8 cellular contexts compared by ENCODE assay signal in the genomic region with DNA sequence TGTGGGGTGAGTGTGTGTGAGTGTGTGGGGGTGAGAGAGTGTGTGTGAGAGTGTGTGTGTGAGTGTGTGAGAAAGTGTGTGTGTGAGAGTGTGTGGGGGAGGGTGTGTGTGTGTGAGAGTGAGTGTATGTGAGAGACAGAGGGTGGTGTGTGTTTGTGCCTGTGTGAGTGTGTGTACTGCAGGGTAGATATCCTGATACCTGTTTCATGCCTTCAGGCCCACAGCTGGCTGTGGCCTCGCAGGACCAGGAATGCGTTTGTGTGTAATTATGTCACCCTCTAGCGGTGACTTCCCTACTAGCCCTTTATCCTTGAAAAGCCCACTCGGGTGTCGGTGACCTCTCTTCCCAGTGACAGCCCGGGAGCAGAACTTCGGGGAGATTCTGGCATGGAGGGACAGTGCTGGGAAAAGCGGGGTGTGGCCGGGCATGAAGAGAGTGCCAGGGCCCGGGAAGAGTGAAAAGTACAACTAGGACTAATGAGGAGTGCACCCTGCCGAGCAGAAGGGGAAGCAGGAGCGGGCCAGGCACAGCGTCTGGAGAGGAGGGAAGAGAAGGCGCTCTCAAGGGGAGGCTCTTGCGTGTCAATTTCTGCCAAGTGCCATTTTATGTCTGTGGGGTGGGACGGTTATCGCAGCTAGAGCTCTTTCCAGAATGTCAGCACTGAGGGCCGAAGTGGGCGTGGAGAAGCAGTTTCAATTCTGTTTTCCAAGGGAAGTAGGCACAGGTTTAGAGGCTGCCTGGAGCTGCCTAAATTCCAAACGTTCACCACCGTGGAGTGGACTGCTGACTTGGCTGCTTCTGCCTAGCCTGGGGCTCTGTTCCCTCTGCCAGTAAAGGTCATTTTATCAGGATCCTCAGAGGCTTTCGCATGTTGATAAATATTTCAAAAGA. TPM values are rescaled to one million over a fixed set of nuclear protein-coding genes. Genes with fewer than 3 reads are reported as not detected.
A peak's percentile ranks its signal among the peaks of the same experiment; 100 is the strongest.
DNase-seq lines count a peak whose midpoint lies in the region; ATAC-seq and TF ChIP-seq lines count a peak whose summit lies in the region.

No MANE protein-coding gene starts in this region.

- peaks cover 0 to 20% (median 0%) of the 10 kb centered on the region in 4 donors for H3K4me1 ChIP-seq in Peyer's patch

- H3K27ac Mint-ChIP-seq in IgD-negative memory B cell, result peak overlapping the region in 1 of 3 donors; percentile 76
- peak overlapping the region; percentile 9 to 93 (median 60) for H3K27ac Mint-ChIP-seq in naive thymus-derived CD8-positive, alpha-beta T cell

- peaks cover 19 to 32% (median 29%) of the 10 kb centered on the region in 3 donors for H3K4me1 Mint-ChIP-seq in IgD-negative memory B cell
- peaks cover 17 to 38% (median 33%) of the 10 kb centered on the region in 4 donors for H3K4me1 Mint-ChIP-seq in naive thymus-derived CD8-positive, alpha-beta T cell

- H3K4me3 Mint-ChIP-seq in IgD-negative memory B cell, result peak overlapping the region; percentile 79 to 97 (median 90)
- peak overlapping the region; percentile 82 to 96 (median 88) for H3K4me3 Mint-ChIP-seq in naive thymus-derived CD8-positive, alpha-beta T cell

- H3K9me3 ChIP-seq in Peyer's patch, result no peaks in the 10 kb centered on the region

- H3K9me3 Mint-ChIP-seq in IgD-negative memory B cell, result no peaks in the 10 kb centered on the region
- H3K9me3 Mint-ChIP-seq in naive thymus-derived CD8-positive, alpha-beta T cell, result no peaks in the 10 kb centered on the region

- peak; percentile 95 for DNase-seq in CD1c-positive myeloid dendritic cell (ENCODE audit: extremely low spot score)
- DNase-seq in Peyer's patch, result peak; percentile 65 to 84 (median 79)
- DNase-seq in activated effector memory CD4-positive, alpha-beta T cell treated with anti-CD3 and anti-CD28 coated beads, Interleukin-2, amount 50 U/mL, for 16 hours, result peak; percentile 76
- peak; percentile 72 for DNase-seq in fibroblast of the conjunctiva (ENCODE audit: low read depth)
- DNase-seq in naive thymus-derived CD8-positive, alpha-beta T cell, result peak; percentile 22 to 80 (median 61)
- peak; percentile 86 for DNase-seq in ureter (ENCODE audit: low spot score)

- H3K27ac ChIP-seq in Peyer's patch, result peak overlapping the region; percentile 59 to 91 (median 80)

- H3K36me3 ChIP-seq in Peyer's patch, result no peaks in the 10 kb centered on the region

- peak; percentile 21 for ATAC-seq in GM19397 (IDR thresholded peaks at IDR 0.05; ENCODE audit: unreplicated experiment)
- peak; percentile 74 to 75 for ATAC-seq in naive thymus-derived CD8-positive, alpha-beta T cell

- H3K27me3 ChIP-seq in Peyer's patch, result no peaks in the 10 kb centered on the region

- TF ChIP-seq CTCF in Peyer's patch (IDR thresholded peaks at IDR 0.05), result peak; percentile 67 to 85 (median 80)

- TF ChIP-seq POLR2A in Peyer's patch (IDR thresholded peaks at IDR 0.05), result no peak

- peaks cover 2% of the 10 kb centered on the region for H3K27me3 Mint-ChIP-seq in IgD-negative memory B cell
- H3K27me3 Mint-ChIP-seq in naive thymus-derived CD8-positive, alpha-beta T cell, result peaks cover 0 to 4% (median 0%) of the 10 kb centered on the region in 5 donors

- no peaks in the 10 kb centered on the region for H3K36me3 Mint-ChIP-seq in IgD-negative memory B cell
- H3K36me3 Mint-ChIP-seq in naive thymus-derived CD8-positive, alpha-beta T cell, result no peaks in the 10 kb centered on the region

- peak overlapping the region; percentile 33 to 46 (median 36) for H3K4me3 ChIP-seq in Peyer's patch

- POLR2A ChIA-PET in naive thymus-derived CD8-positive, alpha-beta T cell (lab: Charles Lee), result interaction anchor here (1.5 to 1.9 kb wide), 2 partner anchors 12 to 488 kb away, joined by 6 to 13 read pairs; a partner anchor contains a TSS

RNA-seq across cellular contexts. Expression of a gene that starts 11.0 kb away (rescaled TPM):
- polyA plus RNA-seq in IgD-negative memory B cell, result 20.5 TPM
- total RNA-seq in Peyer's patch (10 to 100 TPM in 3 of 4 donors, 1 to 10 TPM in 1; 6.3 to 20.4 (median 12.7) TPM), ureter (12.8 TPM)
- 10 to 100 TPM; 36.5 to 38.8 TPM for total RNA-seq in naive thymus-derived CD8-positive, alpha-beta T cell
- 10 to 100 TPM; 12.1 to 24.5 (median 16.6) TPM for polyA plus RNA-seq in naive thymus-derived CD8-positive, alpha-beta T cell

RNA-seq across cellular contexts. Expression of a gene that starts 23.7 kb away (rescaled TPM):
- 0.33 TPM for polyA plus RNA-seq in IgD-negative memory B cell
- total RNA-seq in Peyer's patch (1 to 10 TPM in 1 of 4 donors, under 1 TPM in 2, not detected in 1; 0.53 to 9.1 (median 0.94) TPM), ureter (7.2 TPM)
- total RNA-seq in naive thymus-derived CD8-positive, alpha-beta T cell, result not detected
- not detected for polyA plus RNA-seq in naive thymus-derived CD8-positive, alpha-beta T cell

Comparison
In these comparisons a context has a peak if more than half of its experiments do, and no peak if none do; other contexts are left out.
1. Peak in every context shown above with its lines: DNase-seq, ATAC-seq, H3K4me3 ChIP-seq and H3K27ac ChIP-seq.